1 cellular context compared by ENCODE assay signal in the genomic region with DNA sequence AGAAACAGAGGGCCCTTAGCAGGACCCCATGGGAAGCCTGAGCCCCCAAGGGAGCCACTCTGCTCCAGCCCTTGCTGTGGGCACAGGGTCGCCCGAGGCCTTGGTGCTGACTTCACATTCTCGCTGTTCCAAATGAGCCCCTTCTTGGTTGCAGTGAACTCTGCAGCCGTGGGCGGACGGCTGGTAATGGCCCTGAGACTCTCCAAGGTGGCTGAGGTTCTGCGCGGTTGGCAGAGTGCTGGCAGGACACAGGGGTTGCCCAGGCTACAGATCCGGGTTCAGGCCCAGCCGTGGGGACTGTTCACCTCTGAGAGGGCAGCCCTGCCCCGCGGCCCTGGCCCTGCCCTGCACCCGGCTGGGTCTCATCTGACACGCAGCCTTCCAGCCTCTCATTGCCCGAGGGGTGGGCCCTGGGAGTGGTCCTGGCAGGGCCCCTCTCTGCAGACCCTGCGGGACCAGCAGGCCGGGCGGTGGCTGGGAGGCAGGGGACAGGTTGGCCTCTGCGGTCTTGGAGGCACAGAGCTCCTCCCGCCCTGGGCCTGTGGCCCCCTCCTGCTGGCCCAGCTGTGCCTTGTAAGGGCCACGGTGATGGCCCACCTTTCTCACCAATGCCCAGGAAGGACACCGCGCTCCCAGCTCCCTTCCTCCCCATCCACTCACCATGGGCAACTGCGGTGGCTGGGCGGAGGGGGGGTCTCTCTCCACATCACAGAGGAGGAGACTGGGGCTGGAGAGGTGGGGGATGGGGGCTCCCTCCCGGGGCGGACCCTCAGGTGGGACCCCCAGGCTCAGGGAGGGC.
TF ChIP-seq lines count a peak whose summit lies in the region.

No MANE protein-coding gene starts in this region.

TF ChIP-seq in HEK293, 187 proteins besides CTCF, POLR2A, EP300 and RAD21 (continued from another document):
- TF ChIP-seq, protein P1, sequence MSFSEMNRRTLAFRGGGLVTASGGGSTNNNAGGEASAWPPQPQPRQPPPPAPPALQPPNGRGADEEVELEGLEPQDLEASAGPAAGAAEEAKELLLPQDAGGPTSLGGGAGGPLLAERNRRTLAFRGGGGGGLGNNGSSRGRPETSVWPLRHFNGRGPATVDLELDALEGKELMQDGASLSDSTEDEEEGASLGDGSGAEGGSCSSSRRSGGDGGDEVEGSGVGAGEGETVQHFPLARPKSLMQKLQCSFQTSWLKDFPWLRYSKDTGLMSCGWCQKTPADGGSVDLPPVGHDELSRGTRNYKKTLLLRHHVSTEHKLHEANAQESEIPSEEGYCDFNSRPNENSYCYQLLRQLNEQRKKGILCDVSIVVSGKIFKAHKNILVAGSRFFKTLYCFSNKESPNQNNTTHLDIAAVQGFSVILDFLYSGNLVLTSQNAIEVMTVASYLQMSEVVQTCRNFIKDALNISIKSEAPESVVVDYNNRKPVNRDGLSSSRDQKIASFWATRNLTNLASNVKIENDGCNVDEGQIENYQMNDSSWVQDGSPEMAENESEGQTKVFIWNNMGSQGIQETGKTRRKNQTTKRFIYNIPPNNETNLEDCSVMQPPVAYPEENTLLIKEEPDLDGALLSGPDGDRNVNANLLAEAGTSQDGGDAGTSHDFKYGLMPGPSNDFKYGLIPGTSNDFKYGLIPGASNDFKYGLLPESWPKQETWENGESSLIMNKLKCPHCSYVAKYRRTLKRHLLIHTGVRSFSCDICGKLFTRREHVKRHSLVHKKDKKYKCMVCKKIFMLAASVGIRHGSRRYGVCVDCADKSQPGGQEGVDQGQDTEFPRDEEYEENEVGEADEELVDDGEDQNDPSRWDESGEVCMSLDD (tag by site-specific recombination; IDR thresholded peaks at IDR 0.05): peak; percentile 73; the same call in 1 of the 2 replicates
- peak; percentile 45; the same call in 1 of the 2 replicates for TF ChIP-seq ZNF600 (tag by site-specific recombination; IDR thresholded peaks at IDR 0.05)
- no peak for TF ChIP-seq ZNF560 (tag by site-specific recombination; IDR thresholded peaks at IDR 0.05; ENCODE audit: borderline replicate concordance)
- TF ChIP-seq KLF1 (tag by site-specific recombination; IDR thresholded peaks at IDR 0.05): peak; percentile 90
- peak; percentile 74 for TF ChIP-seq ZNF341 (tag by site-specific recombination; IDR thresholded peaks at IDR 0.05; ENCODE audit: low read depth)
- peak; percentile 85 for TF ChIP-seq ZBTB8A (tag by site-specific recombination; IDR thresholded peaks at IDR 0.05)
